In genomic region chr4:108466936-108467902, GRCh38 we compare ENCODE assay signal across 10 cellular contexts.
A peak's percentile ranks its signal among the peaks of the same experiment; 100 is the strongest.
DNase-seq lines count a peak whose midpoint lies in the region; ATAC-seq and TF ChIP-seq lines count a peak whose summit lies in the region.
"Had no signal": no experiment of that assay in that cellular context is flagged by ENCODE, and none has a peak within 500 bp of the region (broad histone marks: within the 10 kb centered on the region; RNA-seq: fewer than 3 reads in every experiment).

No MANE protein-coding gene starts in this region.

- dilution Hi-C loops in mammary epithelial cell (cut with HindIII; ENCODE audit: low sequenced_read_pairs), result no loop called here

- H3K9ac ChIP-seq in mammary epithelial cell (ENCODE audit: insufficient read depth, low read length), result no peak overlapping the region
- H3K9ac ChIP-seq: parathyroid adenoma had no signal

- H4K20me1 ChIP-seq in GM23338 (replicated peaks; ENCODE audit: insufficient read depth) (no peaks in the 10 kb centered on the region), mammary epithelial cell (ENCODE audit: insufficient read depth, low read length) (no peaks in the 10 kb centered on the region)

- intact Hi-C loops in mammary epithelial cell (cut with micrococcal nuclease), result no loop called here

- no TSS peak for BruUV-seq in mammary epithelial cell (replicated peaks; lab: Mats Ljungman, UMichigan)

- CTCF ChIA-PET in mammary epithelial cell (lab: Charles Lee; ENCODE audit: low non-redundant PET), result interaction anchor here (0.6 kb wide), 1 partner anchor 448 kb away, joined by 4 read pairs; no protein-coding TSS in a partner anchor

- WGBS in mammary epithelial cell (ENCODE audit: low coverage, missing lambda C conversion rate), result 81% methylated on average over 6 of the region's 7 CpGs

- no peaks in the 10 kb centered on the region for H3K79me2 ChIP-seq in GM23338 (replicated peaks; ENCODE audit: insufficient read depth)
- H3K79me2 ChIP-seq in mammary epithelial cell (ENCODE audit: insufficient read depth, low read length), result no peaks in the 10 kb centered on the region
- H3K79me2 ChIP-seq: parathyroid adenoma had no signal

- no peaks in the 10 kb centered on the region for H3K36me3 Mint-ChIP-seq in GM23338 (ENCODE audit: low read depth)

- no peaks in the 10 kb centered on the region; the same call in 2 of the 3 replicates for H3K4me1 Mint-ChIP-seq in GM23338
- H3K4me1 Mint-ChIP-seq in stimulated activated naive CD8-positive, alpha-beta T cell treated with anti-CD3 and anti-CD28 coated beads, Interleukin-15, amount 100 ng/mL, for 72 hours, result peaks cover 55% of the 10 kb centered on the region

- no peak overlapping the region for H3K4me3 Mint-ChIP-seq in GM23338
- H3K4me3 Mint-ChIP-seq in stimulated activated naive CD8-positive, alpha-beta T cell treated with anti-CD3 and anti-CD28 coated beads, Interleukin-15, amount 100 ng/mL, for 72 hours, result peak overlapping the region; percentile 54 to 79

- no peaks in the 10 kb centered on the region for H3K9me3 ChIP-seq in mammary epithelial cell (replicated peaks; ENCODE audit: insufficient read depth, low read length)

- H3K4me1 ChIP-seq in GM23338 (ENCODE audit: insufficient read depth) (no peaks in the 10 kb centered on the region), mammary epithelial cell (ENCODE audit: insufficient read depth, low read length) (peaks cover 14% of the 10 kb centered on the region)
- H3K4me1 ChIP-seq: parathyroid adenoma had no signal

- in situ Hi-C loops in mammary epithelial cell (cut with MboI; ENCODE audit: low sequenced_read_pairs in 2 of 2), result no loop called here

- H3K27me3 Mint-ChIP-seq in GM23338 (ENCODE audit: insufficient read depth, low read depth, poor library complexity), result no peaks in the 10 kb centered on the region
- H3K27me3 Mint-ChIP-seq in stimulated activated naive CD8-positive, alpha-beta T cell treated with anti-CD3 and anti-CD28 coated beads, Interleukin-15, amount 100 ng/mL, for 72 hours, result no peaks in the 10 kb centered on the region

- H3K27me3 ChIP-seq in GM23338 (ENCODE audit: insufficient read depth) (no peaks in the 10 kb centered on the region), mammary epithelial cell (ENCODE audit: insufficient read depth, low read length) (no peaks in the 10 kb centered on the region)

- DNase-seq in DMS153 (lab: John Stamatoyannopoulos, UW) (peak; percentile 38), DMS153 treated with DMSO at 0.1 percent for 48 hours (lab: John Stamatoyannopoulos, UW; ENCODE audit: unreplicated experiment) (no peak), GM23338 (ENCODE audit: low spot score) (no peak), LoVo (ENCODE audit: low spot score) (peak; percentile 52), mammary epithelial cell (peak; percentile 91), NCI-H1436 (lab: John Stamatoyannopoulos, UW) (no peak), NCI-H2029 (lab: John Stamatoyannopoulos, UW) (no peak)
- DNase-seq in stimulated activated naive CD8-positive, alpha-beta T cell treated with anti-CD3 and anti-CD28 coated beads, Interleukin-15, amount 100 ng/mL, for 72 hours, result peak; percentile 35 to 66

- H3K36me3 ChIP-seq in GM23338 (ENCODE audit: insufficient read depth), result no peaks in the 10 kb centered on the region
- H3K36me3 ChIP-seq in mammary epithelial cell (ENCODE audit: insufficient read depth, low read length), result no peaks in the 10 kb centered on the region

- H3K27ac ChIP-seq in GM23338 (ENCODE audit: low read depth) (no peak overlapping the region), mammary epithelial cell (ENCODE audit: insufficient read depth, low read depth, low read length) (no peak overlapping the region)
- H3K27ac ChIP-seq: 22Rv1, parathyroid adenoma had no signal

- no peak overlapping the region for H3K27ac Mint-ChIP-seq in GM23338
- H3K27ac Mint-ChIP-seq in stimulated activated naive CD8-positive, alpha-beta T cell treated with anti-CD3 and anti-CD28 coated beads, Interleukin-15, amount 100 ng/mL, for 72 hours, result peak overlapping the region; percentile 81

- no peak for ATAC-seq in GM23338
- ATAC-seq in stimulated activated naive CD8-positive, alpha-beta T cell treated with anti-CD3 and anti-CD28 coated beads, Interleukin-15, amount 100 ng/mL, for 72 hours, result peak; percentile 98

- no peaks in the 10 kb centered on the region; the same call in 1 of the 2 replicates for H3K9me2 ChIP-seq in GM23338 (ENCODE audit: insufficient read depth)

- H3K4me2 ChIP-seq in GM23338, result no peak overlapping the region
- peak overlapping the region; percentile 46 for H3K4me2 ChIP-seq in mammary epithelial cell (ENCODE audit: insufficient read depth, low read depth, low read length)

- H3K4me3 ChIP-seq in GM23338 (no peak overlapping the region), mammary epithelial cell (replicated peaks in 1 of 3; ENCODE audit: insufficient read depth in 1 of 3, low read depth in 2 of 3, low read length in 3 of 3) (no peak overlapping the region)

- 0 out of 2 replicates have a peak overlapping the region, but pooled peaks have one; percentile 52 for H2AFZ ChIP-seq in GM23338
- no peak overlapping the region for H2AFZ ChIP-seq in mammary epithelial cell (ENCODE audit: low read depth, low read length)
- H2AFZ ChIP-seq: parathyroid adenoma had no signal

- no peaks in the 10 kb centered on the region for H3F3A ChIP-seq in GM23338 (replicated peaks; ENCODE audit: low read depth)

- H3K9me3 Mint-ChIP-seq in GM23338, result no peaks in the 10 kb centered on the region
- H3K9me3 Mint-ChIP-seq in stimulated activated naive CD8-positive, alpha-beta T cell treated with anti-CD3 and anti-CD28 coated beads, Interleukin-15, amount 100 ng/mL, for 72 hours, result no peaks in the 10 kb centered on the region

- TF ChIP-seq CTCF in GM23338 (conservative IDR thresholded peaks at IDR 0.05; ENCODE audit: low read depth in 2 of 2) (no peak), mammary epithelial cell (conservative IDR thresholded peaks at IDR 0.05 in 1 of 2, IDR thresholded peaks at IDR 0.05 in 1 of 2; ENCODE audit: extremely low read depth in 1 of 2, insufficient read depth in 1 of 2, low read depth in 1 of 2, low read length in 2 of 2) (no peak)

TF ChIP-seq in GM23338, 12 proteins besides CTCF, POLR2A, EP300 and RAD21 (continues in another document):
- TF ChIP-seq JUNB (IDR thresholded peaks at IDR 0.05; ENCODE audit: unreplicated experiment) (no peak), POLR2AphosphoS5 (IDR thresholded peaks at IDR 0.05; ENCODE audit: low read depth) (no peak), ZNF114 (CRISPR knock-in tag; IDR thresholded peaks at IDR 0.05) (no peak), STAT1 (IDR thresholded peaks at IDR 0.05; ENCODE audit: unreplicated experiment) (no peak), REST (IDR thresholded peaks at IDR 0.05; ENCODE audit: unreplicated experiment) (no peak), NANOG (IDR thresholded peaks at IDR 0.05; ENCODE audit: borderline replicate concordance) (no peak)

Comparison
In these comparisons a context has a peak if more than half of its experiments do, and no peak if none do; other contexts are left out.
1. DNase-seq: peak in DMS153 (single experiment), LoVo (single experiment), mammary epithelial cell (single experiment) and stimulated activated naive CD8-positive, alpha-beta T cell treated with anti-CD3 and anti-CD28 coated beads, Interleukin-15, amount 100 ng/mL, for 72 hours (2 of 2); none in DMS153 treated with DMSO at 0.1 percent for 48 hours (single experiment), GM23338 (single experiment), NCI-H1436 (single experiment) and NCI-H2029 (single experiment).